Comparison of ENCODE assay signal across 12 cellular contexts in the genomic region with DNA sequence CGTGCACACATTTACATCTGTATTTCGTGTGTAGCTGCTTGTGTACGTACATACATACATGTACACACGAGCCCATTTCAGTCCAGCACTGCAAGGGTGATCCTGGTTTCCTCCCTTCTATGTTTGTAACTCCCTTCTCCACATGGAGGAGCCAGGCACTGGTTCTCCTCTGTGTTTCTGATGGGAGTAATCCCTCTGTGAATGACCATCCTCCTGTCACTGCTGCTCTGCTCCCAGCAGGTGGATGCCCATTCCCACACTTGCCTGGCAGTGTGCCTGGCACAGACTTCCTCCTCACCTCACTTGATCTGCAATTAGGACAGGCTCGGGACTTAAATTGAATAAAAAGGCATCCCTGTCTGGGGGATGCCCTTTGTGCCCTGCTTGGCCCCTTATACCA. TPM values are rescaled to one million over a fixed set of nuclear protein-coding genes. Genes with fewer than 3 reads are reported as not detected.
A peak's percentile ranks its signal among the peaks of the same experiment; 100 is the strongest.
DNase-seq lines count a peak whose midpoint lies in the region; ATAC-seq and TF ChIP-seq lines count a peak whose summit lies in the region.
"Had no signal": no experiment of that assay in that cellular context is flagged by ENCODE, and none has a peak within 500 bp of the region (broad histone marks: within the 10 kb centered on the region; RNA-seq: fewer than 3 reads in every experiment).

No MANE protein-coding gene starts in this region.

- no peak overlapping the region for H2BK20ac ChIP-seq in H9 (ENCODE audit: low read depth, low read length, poor library complexity, severe bottlenecking)

- H4K20me1 ChIP-seq in H9 (ENCODE audit: control insufficient read depth, insufficient read depth, insufficient read length) (peaks cover 4% of the 10 kb centered on the region), Karpas-422 (ENCODE audit: insufficient read depth, low read depth, low read length) (0 out of 2 replicates have a peak, but pooled peaks cover 9% of the 10 kb centered on the region)

- H3K4me3 ChIP-seq in naive thymus-derived CD4-positive, alpha-beta T cell (ENCODE audit: low read length): no peak overlapping the region
- no peak overlapping the region for H3K4me3 ChIP-seq in esophagus squamous epithelium
- no peak overlapping the region for H3K4me3 ChIP-seq in Karpas-422 (ENCODE audit: low read length)
- H3K4me3 ChIP-seq: psoas muscle had no signal

- peaks cover 0 to 62% (median 9%) of the 10 kb centered on the region in 3 experiments for H3K36me3 ChIP-seq in naive thymus-derived CD4-positive, alpha-beta T cell (ENCODE audit: control insufficient read depth in 2 of 3, insufficient read depth in 3 of 3, low read length in 3 of 3)
- H3K36me3 ChIP-seq in esophagus squamous epithelium (peaks cover 0 to 69% (median 4%) of the 10 kb centered on the region in 3 donors), Karpas-422 (ENCODE audit: insufficient read depth, low read length) (peaks cover 3% of the 10 kb centered on the region; the same call in 1 of the 2 replicates)

- no peak overlapping the region for H3K14ac ChIP-seq in H9 (ENCODE audit: insufficient read depth, low read length)

- no peak overlapping the region for H3K9ac ChIP-seq in H9 (ENCODE audit: extremely low read depth, insufficient read length, low read length)
- H3K9ac ChIP-seq in Karpas-422 (ENCODE audit: low read length): no peak overlapping the region

- H3K9me2 ChIP-seq in Karpas-422 (replicated peaks; ENCODE audit: insufficient read depth, low read length): no peaks in the 10 kb centered on the region

- peaks cover 0 to 1% (median 0%) of the 10 kb centered on the region in 3 donors for H3K27me3 Mint-ChIP-seq in CD14-positive monocyte (ENCODE audit: low read depth in 3 of 3)
- no peaks in the 10 kb centered on the region for H3K27me3 Mint-ChIP-seq in H9 (ENCODE audit: low read depth)
- no peaks in the 10 kb centered on the region for H3K27me3 Mint-ChIP-seq in brain
- H3K27me3 Mint-ChIP-seq in naive thymus-derived CD4-positive, alpha-beta T cell: no peaks in the 10 kb centered on the region

- no peak overlapping the region for H3K4ac ChIP-seq in H9 (ENCODE audit: low read depth, low read length)

- H3K23me2 ChIP-seq in H9 (ENCODE audit: insufficient read length, low read depth, low read length, poor library complexity, severe bottlenecking): no peaks in the 10 kb centered on the region

- H3K4me2 ChIP-seq in H9 (ENCODE audit: insufficient read depth, insufficient read length, low read length): no peak overlapping the region
- H3K4me2 ChIP-seq in Karpas-422 (ENCODE audit: low read depth, low read length, poor library complexity, severe bottlenecking): no peak overlapping the region

- H2BK12ac ChIP-seq in H9 (ENCODE audit: insufficient read length, low read depth, low read length): no peak overlapping the region

- H3K18ac ChIP-seq in H9 (ENCODE audit: insufficient read length, low read depth, low read length): no peak overlapping the region

- WGBS in H9 (ENCODE audit: extremely low coverage, insufficient read length, low lambda C conversion rate): no CpG with 5 or more reads among the region's 5 CpGs
- 75 to 83% methylated on average over 2 to 5 of the region's 5 CpGs for WGBS in esophagus squamous epithelium, 2 donors

- POLR2A ChIA-PET in naive thymus-derived CD4-positive, alpha-beta T cell (lab: Charles Lee): interaction anchor here (0.7 kb wide), 1 partner anchor 89 kb away, joined by 5 read pairs; no protein-coding TSS in a partner anchor

- no peak overlapping the region for H3K23ac ChIP-seq in H9 (ENCODE audit: insufficient read length, low read depth, low read length)

- no peak overlapping the region for H2BK15ac ChIP-seq in H9 (ENCODE audit: low read depth, low read length)

- DNase-seq in CD14-positive monocyte (ENCODE audit: low spot score) (no peak), H9 (no peak), esophagus squamous epithelium (lab: John Stamatoyannopoulos, UW) (no peak), Karpas-422 (no peak)
- no peak for DNase-seq in naive thymus-derived CD4-positive, alpha-beta T cell
- DNase-seq: KG1; psoas muscle; stimulated activated naive CD8-positive, alpha-beta T cell treated with anti-CD3 and anti-CD28 coated beads, Interleukin-15, Interleukin-2, amounts not matched to agents 100 U/mL and 50 U/mL, for 24 hours; SW 1271 had no signal

- no peaks in the 10 kb centered on the region for H3K27me3 ChIP-seq in H9 (ENCODE audit: insufficient read depth, low read length)
- H3K27me3 ChIP-seq in naive thymus-derived CD4-positive, alpha-beta T cell (ENCODE audit: control insufficient read depth in 2 of 2, insufficient read depth in 2 of 2, low read length in 2 of 2): no peaks in the 10 kb centered on the region
- no peaks in the 10 kb centered on the region for H3K27me3 ChIP-seq in esophagus squamous epithelium
- no peaks in the 10 kb centered on the region for H3K27me3 ChIP-seq in Karpas-422 (ENCODE audit: low read length)

- no peak overlapping the region for H2BK120ac ChIP-seq in H9 (ENCODE audit: low read depth, low read length, poor library complexity, severe bottlenecking)

- intact Hi-C loops in CD14-positive monocyte (cut with micrococcal nuclease) (no loop called here), esophagus squamous epithelium (cut with DNase I) (no loop called here)
- intact Hi-C loops in naive thymus-derived CD4-positive, alpha-beta T cell (cut with micrococcal nuclease): loop anchor here in 1 of 2 donors (10.0 kb wide), 1 partner anchor 64 kb away; no protein-coding TSS in a partner anchor

- no peaks in the 10 kb centered on the region for H3K4me1 Mint-ChIP-seq in CD14-positive monocyte
- no peaks in the 10 kb centered on the region for H3K4me1 Mint-ChIP-seq in H9
- peaks cover 10% of the 10 kb centered on the region for H3K4me1 Mint-ChIP-seq in brain
- H3K4me1 Mint-ChIP-seq in naive thymus-derived CD4-positive, alpha-beta T cell: peaks cover 17 to 39% (median 26%) of the 10 kb centered on the region in 7 donors

- no peak for TF ChIP-seq POLR2A in esophagus squamous epithelium (IDR thresholded peaks at IDR 0.05)

- H3K9me3 Mint-ChIP-seq in CD14-positive monocyte (peaks cover 0 to 2% (median 0%) of the 10 kb centered on the region in 7 donors), H9 (no peaks in the 10 kb centered on the region), brain (no peaks in the 10 kb centered on the region)
- peaks cover 0 to 2% (median 0%) of the 10 kb centered on the region in 11 donors for H3K9me3 Mint-ChIP-seq in naive thymus-derived CD4-positive, alpha-beta T cell

- H3K36me3 Mint-ChIP-seq in CD14-positive monocyte (peaks cover 68 to 84% of the 10 kb centered on the region in 2 donors), H9 (ENCODE audit: insufficient read depth in 1 of 3, low read depth in 3 of 3) (peaks cover 0 to 13% (median 12%) of the 10 kb centered on the region in 3 experiments; a peak in 5 of 7 replicates), brain (peaks cover 28% of the 10 kb centered on the region)
- H3K36me3 Mint-ChIP-seq in naive thymus-derived CD4-positive, alpha-beta T cell: peaks cover 4 to 33% (median 15%) of the 10 kb centered on the region in 5 donors

- H3K9me3 ChIP-seq in H9 (ENCODE audit: control insufficient read depth, low read depth, low read length): no peaks in the 10 kb centered on the region
- H3K9me3 ChIP-seq in naive thymus-derived CD4-positive, alpha-beta T cell (ENCODE audit: control insufficient read depth in 2 of 3, low read length in 3 of 3): no peaks in the 10 kb centered on the region
- no peaks in the 10 kb centered on the region for H3K9me3 ChIP-seq in esophagus squamous epithelium
- no peaks in the 10 kb centered on the region for H3K9me3 ChIP-seq in Karpas-422 (ENCODE audit: low read length)
- H3K9me3 ChIP-seq: psoas muscle had no signal

- no peak overlapping the region for H2AK5ac ChIP-seq in H9 (ENCODE audit: insufficient read length, low read length)

- no peak for ATAC-seq in naive thymus-derived CD4-positive, alpha-beta T cell
- no peak for ATAC-seq in GM19324 (IDR thresholded peaks at IDR 0.05; ENCODE audit: low FRiP score, unreplicated experiment)
- ATAC-seq: stimulated activated naive CD8-positive, alpha-beta T cell treated with anti-CD3 and anti-CD28 coated beads, Interleukin-15, Interleukin-2, amounts not matched to agents 100 U/mL and 50 U/mL, for 24 hours had no signal

- H3K27ac ChIP-seq in H9 (ENCODE audit: insufficient read length, low read depth, low read length): no peak overlapping the region
- no peak overlapping the region for H3K27ac ChIP-seq in naive thymus-derived CD4-positive, alpha-beta T cell (ENCODE audit: low read depth, low read length)
- no peak overlapping the region for H3K27ac ChIP-seq in esophagus squamous epithelium
- no peak overlapping the region for H3K27ac ChIP-seq in Karpas-422 (ENCODE audit: low read length)
- H3K27ac ChIP-seq: epithelial cell of prostate, psoas muscle had no signal

- TF ChIP-seq CTCF in CD14-positive monocyte (IDR thresholded peaks at IDR 0.05) (no peak), H9 (conservative IDR thresholded peaks at IDR 0.05) (no peak), brain (conservative IDR thresholded peaks at IDR 0.05) (no peak), esophagus squamous epithelium (IDR thresholded peaks at IDR 0.05) (no peak)

- H3K27ac Mint-ChIP-seq in CD14-positive monocyte: peak overlapping the region in 4 of 7 donors; percentile 24 to 61 (median 54)
- H3K27ac Mint-ChIP-seq in H9: peak overlapping the region in 2 of 3 experiments; percentile 8 to 42; a peak in 2 of 7 replicates
- H3K27ac Mint-ChIP-seq in brain: peak overlapping the region in 4 of 5 experiments; percentile 17 to 89 (median 47)
- peak overlapping the region in 8 of 9 donors; percentile 56 to 88 (median 72) for H3K27ac Mint-ChIP-seq in naive thymus-derived CD4-positive, alpha-beta T cell

- H4K91ac ChIP-seq in H9 (ENCODE audit: insufficient read length, low read depth, low read length): no peak overlapping the region

- H3K56ac ChIP-seq in H9 (ENCODE audit: insufficient read length, low read depth, low read length): no peak overlapping the region

- H4K8ac ChIP-seq in H9 (replicated peaks; ENCODE audit: insufficient read length, low read depth, low read length): no peak overlapping the region

- no peak overlapping the region for H3K4me3 Mint-ChIP-seq in CD14-positive monocyte
- H3K4me3 Mint-ChIP-seq in H9: no peak overlapping the region
- no peak overlapping the region for H3K4me3 Mint-ChIP-seq in brain
- no peak overlapping the region for H3K4me3 Mint-ChIP-seq in naive thymus-derived CD4-positive, alpha-beta T cell

- CTCF ChIA-PET in naive thymus-derived CD4-positive, alpha-beta T cell (lab: Charles Lee): no interaction called here

- H3T11ph ChIP-seq in H9 (ENCODE audit: low read length): no peak overlapping the region

- H2BK5ac ChIP-seq in H9 (ENCODE audit: insufficient read length, low read length): no peak overlapping the region

- H2AFZ ChIP-seq in H9 (ENCODE audit: low read length) (no peak overlapping the region), Karpas-422 (ENCODE audit: low read length) (no peak overlapping the region)

- H3K4me1 ChIP-seq in H9 (ENCODE audit: insufficient read depth, low read length): no peaks in the 10 kb centered on the region
- no peaks in the 10 kb centered on the region for H3K4me1 ChIP-seq in naive thymus-derived CD4-positive, alpha-beta T cell (ENCODE audit: control insufficient read depth in 2 of 2, insufficient read depth in 2 of 2, low read length in 2 of 2)
- H3K4me1 ChIP-seq in esophagus squamous epithelium: peaks cover 0 to 23% (median 6%) of the 10 kb centered on the region in 3 donors
- H3K4me1 ChIP-seq in Karpas-422 (ENCODE audit: low read length): no peaks in the 10 kb centered on the region

- H3K79me1 ChIP-seq in H9 (ENCODE audit: insufficient read depth, low read depth, low read length, poor library complexity, severe bottlenecking): no peaks in the 10 kb centered on the region

- peaks cover 1% of the 10 kb centered on the region; the same call in 1 of the 2 replicates for H3K79me2 ChIP-seq in H9 (ENCODE audit: insufficient read depth, low read length)
- peaks cover 83% of the 10 kb centered on the region for H3K79me2 ChIP-seq in Karpas-422 (ENCODE audit: low read length)

- no peak overlapping the region for H4K5ac ChIP-seq in H9 (ENCODE audit: insufficient read length, low read depth, low read length)

RNA-seq across cellular contexts. Expression of a gene that starts 37.1 kb away (rescaled TPM):
- 1 to 10 TPM; 5.9 to 8.6 TPM for polyA plus RNA-seq in CD14-positive monocyte
- 27.9 and 32.9 TPM in 2 replicates for total RNA-seq in H9 (2021)
- polyA plus RNA-seq in brain (ENCODE audit: insufficient read depth, low read depth, low replicate concordance): 18.2 TPM
- total RNA-seq in naive thymus-derived CD4-positive, alpha-beta T cell: 100 to 1,000 TPM in 2 of 5 experiments, 10 to 100 TPM in 3; 80.6 to 119 (median 93.2) TPM
- polyA plus RNA-seq in naive thymus-derived CD4-positive, alpha-beta T cell: 10 to 100 TPM; 15.6 to 26.5 TPM
- total RNA-seq in esophagus squamous epithelium: 10 to 100 TPM; 16.8 to 26.6 (median 20.7) TPM
- total RNA-seq in Karpas-422 (2014; rRNA removed; shearing (Covaris generic); ENCODE audit: low replicate concordance): 24.0 and 40.3 TPM in 2 replicates

RNA-seq across cellular contexts. Expression of a gene that starts 58.0 kb away (rescaled TPM):
- polyA plus RNA-seq in CD14-positive monocyte (1 to 10 TPM; 4.4 TPM), brain (ENCODE audit: insufficient read depth, low read depth, low replicate concordance) (1.8 TPM)
- total RNA-seq in H9 (2021) (6.0 and 6.3 TPM in 2 replicates), esophagus squamous epithelium (10 to 100 TPM in 1 of 4 donors, 1 to 10 TPM in 3; 5.4 to 18.3 (median 6.6) TPM)
- 10 to 100 TPM; 12.0 to 42.3 (median 23.0) TPM for total RNA-seq in naive thymus-derived CD4-positive, alpha-beta T cell
- polyA plus RNA-seq in naive thymus-derived CD4-positive, alpha-beta T cell: 10 to 100 TPM in 1 of 2 donors, 1 to 10 TPM in 1; 8.7 to 17.9 TPM
- 0.29 and 1.0 TPM in 2 replicates for total RNA-seq in Karpas-422 (2014; rRNA removed; shearing (Covaris generic); ENCODE audit: low replicate concordance)
